29 cellular contexts compared by ENCODE assay signal in the genomic region with DNA sequence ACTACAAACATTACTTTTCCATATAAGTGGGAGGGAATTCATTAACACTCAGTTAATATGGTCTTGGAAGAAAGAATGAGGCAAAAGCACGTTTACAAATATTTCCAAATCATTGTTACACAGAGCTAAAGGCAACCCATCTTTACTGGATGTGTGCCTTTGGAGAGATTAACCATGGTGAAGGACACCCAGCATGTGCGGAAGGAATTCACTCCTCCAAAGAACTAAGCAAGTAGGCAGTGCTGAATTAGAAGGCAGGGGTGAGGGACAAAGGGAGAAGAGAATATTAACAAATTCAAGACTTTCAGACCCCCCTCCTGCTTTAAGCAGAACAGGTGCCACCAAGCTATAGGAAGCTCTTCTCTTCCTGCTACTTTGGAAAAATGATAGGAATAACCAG. TPM values are rescaled to one million over a fixed set of nuclear protein-coding genes. Genes with fewer than 3 reads are reported as not detected.
"Had no signal": no experiment of that assay in that cellular context is flagged by ENCODE, and none has a peak within 500 bp of the region (broad histone marks: within the 10 kb centered on the region; RNA-seq: fewer than 3 reads in every experiment).

No MANE protein-coding gene starts in this region.

- H3K27ac ChIP-seq: adrenal gland, KMS-11 had no signal

- H3K27ac Mint-ChIP-seq: activated CD4-positive, alpha-beta T cell treated with anti-CD3 and anti-CD28 coated beads for 36 hours; activated CD8-positive, alpha-beta T cell treated with anti-CD3 and anti-CD28 coated beads for 36 hours; activated naive CD8-positive, alpha-beta T cell treated with anti-CD3 and anti-CD28 coated beads, Interleukin-2, amount 10 ng/mL, durations not matched to agents 7 days and 5 days; activated T-cell treated with anti-CD3 and anti-CD28 coated beads, Interleukin-2, amount 50 U/mL, for 72 hours; activated T-helper 2 cell treated with anti-CD3 and anti-CD28 coated beads, Interferon-gamma antibody, Interleukin-2, Interleukin-4, amounts not matched to agents 10 μg/mL and 5 μg/mL and 100 μg/mL, durations not matched to agents 14 hours and 24 hours and 36 hours; T-cell had no signal

- H3K27me3 Mint-ChIP-seq: central memory CD8-positive, alpha-beta T cell had no signal

- H3K27me3 ChIP-seq: adrenal gland had no signal

- DNase-seq: activated CD4-positive, alpha-beta T cell treated with anti-CD3 and anti-CD28 coated beads for 36 hours; activated CD4-positive, alpha-beta T cell treated with anti-CD3 and anti-CD28 coated beads, Interleukin-2, amount 50 U/mL, for 1 hour; activated CD4-positive, CD25-positive, alpha-beta regulatory T cell; activated CD8-positive, alpha-beta memory T cell treated with anti-CD3 and anti-CD28 coated beads, Interleukin-2, amount 50 U/mL, for 4 hours; activated CD8-positive, alpha-beta T cell treated with anti-CD3 and anti-CD28 coated beads for 36 hours; activated gamma-delta T cell treated with Interleukin-2 at 50 U/mL for 16 hours; activated naive CD4-positive, alpha-beta T cell treated with anti-CD3 and anti-CD28 coated beads, Interleukin-2, amount 50 U/mL, for 16 hours; activated naive CD8-positive, alpha-beta T cell treated with anti-CD3 and anti-CD28 coated beads, Interleukin-2, amount 10 ng/mL, durations not matched to agents 7 days and 5 days; activated T-cell treated with anti-CD3 and anti-CD28 coated beads, Interleukin-2, amount 50 U/mL, for 72 hours; adrenal gland; anterior cingulate cortex; MM.1S; NCI-H1105 treated with DMSO at 0.1 percent for 48 hours; NCI-H146; NCI-H1930; NCI-H2171; NCI-H2227 treated with DMSO at 0.1 percent for 48 hours; NCI-H446 treated with DMSO at 0.1 percent for 48 hours; NCI-H524 treated with DMSO at 0.1 percent for 48 hours; NCI-H774; SIG-M5; T-cell; T-helper 2 cell; T1000 had no signal

- H3K4me1 ChIP-seq: adrenal gland had no signal

- H3K9me3 ChIP-seq: adrenal gland had no signal

- H3K4me1 Mint-ChIP-seq: central memory CD8-positive, alpha-beta T cell; T-cell had no signal

- H3K4me2 ChIP-seq: KMS-11 had no signal

- H3K36me3 ChIP-seq: adrenal gland had no signal

- H3K4me3 Mint-ChIP-seq: activated CD4-positive, alpha-beta T cell treated with anti-CD3 and anti-CD28 coated beads for 36 hours; activated CD8-positive, alpha-beta T cell treated with anti-CD3 and anti-CD28 coated beads for 36 hours; activated naive CD8-positive, alpha-beta T cell treated with anti-CD3 and anti-CD28 coated beads, Interleukin-2, amount 10 ng/mL, durations not matched to agents 7 days and 5 days; activated T-cell treated with anti-CD3 and anti-CD28 coated beads, Interleukin-2, amount 50 U/mL, for 72 hours; central memory CD8-positive, alpha-beta T cell; T-cell had no signal

- H3K36me3 Mint-ChIP-seq: activated naive CD8-positive, alpha-beta T cell treated with anti-CD3 and anti-CD28 coated beads, Interleukin-2, amount 10 ng/mL, durations not matched to agents 7 days and 5 days; T-cell had no signal

- H3K9ac ChIP-seq: KMS-11 had no signal

- H3K4me3 ChIP-seq: adrenal gland had no signal

- ATAC-seq: activated CD4-positive, alpha-beta T cell treated with anti-CD3 and anti-CD28 coated beads for 36 hours; activated CD8-positive, alpha-beta T cell treated with anti-CD3 and anti-CD28 coated beads for 36 hours; activated T-cell treated with anti-CD3 and anti-CD28 coated beads, Interleukin-2, amount 50 U/mL, for 72 hours; T-cell had no signal

- H3K9me3 Mint-ChIP-seq: activated CD8-positive, alpha-beta T cell treated with anti-CD3 and anti-CD28 coated beads for 36 hours; activated naive CD8-positive, alpha-beta T cell treated with anti-CD3 and anti-CD28 coated beads, Interleukin-2, amount 10 ng/mL, durations not matched to agents 7 days and 5 days; activated T-cell treated with anti-CD3 and anti-CD28 coated beads, Interleukin-2, amount 50 U/mL, for 72 hours; activated T-helper 2 cell treated with anti-CD3 and anti-CD28 coated beads, Interferon-gamma antibody, Interleukin-2, Interleukin-4, amounts not matched to agents 10 μg/mL and 5 μg/mL and 100 μg/mL, durations not matched to agents 14 hours and 24 hours and 36 hours; central memory CD8-positive, alpha-beta T cell had no signal

RNA-seq across cellular contexts. Expression of gene ARPP21, which starts 10.1 kb away (rescaled TPM):
- total RNA-seq: activated CD4-positive, alpha-beta T cell treated with anti-CD3 and anti-CD28 coated beads for 36 hours; activated CD8-positive, alpha-beta T cell treated with anti-CD3 and anti-CD28 coated beads for 36 hours; activated naive CD8-positive, alpha-beta T cell treated with anti-CD3 and anti-CD28 coated beads, Interleukin-2, amount 10 ng/mL, durations not matched to agents 7 days and 5 days; activated T-cell treated with anti-CD3 and anti-CD28 coated beads, Interleukin-2, amount 50 U/mL, for 72 hours; adrenal gland; bronchial epithelial cell; RPMI7951; T-cell had no signal
